Comparison of ENCODE assay signal across 15 cellular contexts in genomic region chr12:40614923-40615322, GRCh38.
DNase-seq lines count a peak whose midpoint lies in the region; ATAC-seq, FAIRE-seq and TF ChIP-seq lines count a peak whose summit lies in the region.
"Had no signal": no experiment of that assay in that cellular context is flagged by ENCODE, and none has a peak within 500 bp of the region (broad histone marks: within the 10 kb centered on the region; RNA-seq: fewer than 3 reads in every experiment).

No MANE protein-coding gene starts in this region.

- no peaks in the 10 kb centered on the region for H3K4me1 Mint-ChIP-seq in nephron progenitor cell

- no peak overlapping the region for H3K4me3 Mint-ChIP-seq in nephron progenitor cell
- H3K4me3 Mint-ChIP-seq: CD8-positive, alpha-beta T cell; type B pancreatic cell had no signal

- H3K36me3 ChIP-seq in pancreas, result no peaks in the 10 kb centered on the region
- H3K36me3 ChIP-seq: ovary had no signal

- TF ChIP-seq CTCF in epithelial cell of esophagus (IDR thresholded peaks at IDR 0.05; ENCODE audit: insufficient read depth, low read depth, low read length, missing control alignments), result no peak
- no peak for TF ChIP-seq CTCF in pancreas (IDR thresholded peaks at IDR 0.05)
- TF ChIP-seq CTCF in nephron progenitor cell (IDR thresholded peaks at IDR 0.05), result no peak

- H3K27me3 Mint-ChIP-seq in nephron progenitor cell (ENCODE audit: low read depth, poor library complexity), result no peaks in the 10 kb centered on the region
- H3K27me3 Mint-ChIP-seq: type B pancreatic cell had no signal

- H3K4me1 ChIP-seq in pancreas, result no peaks in the 10 kb centered on the region

- no peaks in the 10 kb centered on the region for H3K9me3 ChIP-seq in pancreas
- H3K9me3 ChIP-seq: ovary had no signal

- ATAC-seq in GM18907 (IDR thresholded peaks at IDR 0.05; ENCODE audit: unreplicated experiment) (peak; percentile 68), GM21723 (IDR thresholded peaks at IDR 0.05; ENCODE audit: unreplicated experiment) (peak; percentile 69), HG03432 (IDR thresholded peaks at IDR 0.05; ENCODE audit: unreplicated experiment) (peak; percentile 68), pancreas (no peak), HG03457 (IDR thresholded peaks at IDR 0.05; ENCODE audit: unreplicated experiment) (no peak)
- ATAC-seq: CD8-positive, alpha-beta T cell had no signal

- H3K27ac Mint-ChIP-seq in nephron progenitor cell, result no peak overlapping the region
- H3K27ac Mint-ChIP-seq: activated T-helper 2 cell treated with anti-CD3 and anti-CD28 coated beads, Interferon-gamma antibody, Interleukin-2, Interleukin-4, amounts not matched to agents 10 μg/mL and 5 μg/mL and 100 μg/mL, durations not matched to agents 14 hours and 24 hours and 36 hours; CD8-positive, alpha-beta T cell; type B pancreatic cell had no signal

- intact Hi-C loops in pancreas (cut with DNase I), result no loop called here

- H3K9me3 Mint-ChIP-seq in nephron progenitor cell, result peaks cover 5% of the 10 kb centered on the region
- H3K9me3 Mint-ChIP-seq: type B pancreatic cell had no signal

- no peak for FAIRE-seq in pancreas (lab: Jason Lieb, UNC)
- FAIRE-seq: astrocyte had no signal

- no peak overlapping the region for H3K4me3 ChIP-seq in epithelial cell of esophagus (ENCODE audit: low read length)
- no peak overlapping the region for H3K4me3 ChIP-seq in pancreas
- H3K4me3 ChIP-seq: ovary, PC-9 had no signal

- H3K27ac ChIP-seq in pancreas, result no peak overlapping the region
- H3K27ac ChIP-seq: ovary, PC-9 had no signal

- H3K27me3 ChIP-seq in pancreas, result no peaks in the 10 kb centered on the region
- H3K27me3 ChIP-seq: ovary had no signal

- DNase-seq in epithelial cell of esophagus (ENCODE audit: low read depth), result peak; percentile 10
- DNase-seq in pancreas, result no peak
- DNase-seq in nephron progenitor cell, result no peak
- no peak for DNase-seq in GF-D8 (lab: John Stamatoyannopoulos, UW)
- DNase-seq: CD8-positive, alpha-beta T cell; ovary; PC-9; T-helper 1 cell had no signal

- no peaks in the 10 kb centered on the region for H3K36me3 Mint-ChIP-seq in nephron progenitor cell (ENCODE audit: low read depth)
- H3K36me3 Mint-ChIP-seq: CD8-positive, alpha-beta T cell; type B pancreatic cell had no signal

Comparison
In these comparisons a context has a peak if more than half of its experiments do, and no peak if none do; other contexts are left out.
1. ATAC-seq: peak in GM18907 (single experiment), GM21723 (single experiment) and HG03432 (single experiment); none in pancreas (0 of 4) and HG03457 (single experiment).